ENCODE assay signal across 8 cellular contexts in genomic region chr12:110100315-110100970, GRCh38. TPM values are rescaled to one million over a fixed set of nuclear protein-coding genes. Genes with fewer than 3 reads are reported as not detected.
DNase-seq lines count a peak whose midpoint lies in the region; ATAC-seq and TF ChIP-seq lines count a peak whose summit lies in the region.

No MANE protein-coding gene starts in this region.

- no peaks in the 10 kb centered on the region for H3K36me3 ChIP-seq in NT2/D1 (ENCODE audit: insufficient read depth, insufficient read length, low read length)

- H3K4me3 ChIP-seq in NT2/D1 (ENCODE audit: insufficient read length, low read depth) = no peak overlapping the region

- ATAC-seq in GM19468 (IDR thresholded peaks at IDR 0.05; ENCODE audit: extremely low read depth, unreplicated experiment) = peak; percentile 91
- ATAC-seq in HG03571 (IDR thresholded peaks at IDR 0.05; ENCODE audit: unreplicated experiment) = peak; percentile 80
- ATAC-seq in activated CD8-positive, alpha-beta memory T cell treated with anti-CD3 and anti-CD28 coated beads, Interleukin-2, amount 10 ng/mL, durations not matched to agents 7 days and 5 days = peak; percentile 80
- ATAC-seq in stimulated activated memory B cell treated with anti-CD40 and anti-IgM and Interleukin-4, amounts not matched to agents 10 μg/mL and 1 μg/mL and 100 μg/mL, for 72 hours = peak; percentile 99

- H3K27ac Mint-ChIP-seq in Calu3 (ENCODE audit: unreplicated experiment) (no peak overlapping the region), endothelial cell (ENCODE audit: unreplicated experiment) (no peak overlapping the region)
- peak overlapping the region; percentile 81 for H3K27ac Mint-ChIP-seq in activated CD8-positive, alpha-beta memory T cell treated with anti-CD3 and anti-CD28 coated beads, Interleukin-2, amount 10 ng/mL, durations not matched to agents 7 days and 5 days
- peak overlapping the region; percentile 85 for H3K27ac Mint-ChIP-seq in stimulated activated memory B cell treated with anti-CD40 and anti-IgM and Interleukin-4, amounts not matched to agents 10 μg/mL and 1 μg/mL and 100 μg/mL, for 72 hours

- H3K9me3 Mint-ChIP-seq in Calu3 (ENCODE audit: low read depth, unreplicated experiment) (no peaks in the 10 kb centered on the region), endothelial cell (ENCODE audit: unreplicated experiment) (no peaks in the 10 kb centered on the region)
- H3K9me3 Mint-ChIP-seq in activated CD8-positive, alpha-beta memory T cell treated with anti-CD3 and anti-CD28 coated beads, Interleukin-2, amount 10 ng/mL, durations not matched to agents 7 days and 5 days (ENCODE audit: low read depth) = no peaks in the 10 kb centered on the region
- H3K9me3 Mint-ChIP-seq in stimulated activated memory B cell treated with anti-CD40 and anti-IgM and Interleukin-4, amounts not matched to agents 10 μg/mL and 1 μg/mL and 100 μg/mL, for 72 hours = no peaks in the 10 kb centered on the region

- H3K9me3 ChIP-seq in NT2/D1 (ENCODE audit: insufficient read depth, low read length) = no peaks in the 10 kb centered on the region; the same call in 1 of the 2 replicates

- no TSS peak for BruUV-seq in Calu3 (replicated peaks; lab: Mats Ljungman, UMichigan)

- H3K36me3 Mint-ChIP-seq in Calu3 (ENCODE audit: insufficient read depth, unreplicated experiment) (no peaks in the 10 kb centered on the region), endothelial cell (ENCODE audit: low read depth, unreplicated experiment) (no peaks in the 10 kb centered on the region)
- no peaks in the 10 kb centered on the region for H3K36me3 Mint-ChIP-seq in activated CD8-positive, alpha-beta memory T cell treated with anti-CD3 and anti-CD28 coated beads, Interleukin-2, amount 10 ng/mL, durations not matched to agents 7 days and 5 days
- no peaks in the 10 kb centered on the region for H3K36me3 Mint-ChIP-seq in stimulated activated memory B cell treated with anti-CD40 and anti-IgM and Interleukin-4, amounts not matched to agents 10 μg/mL and 1 μg/mL and 100 μg/mL, for 72 hours

- no peak overlapping the region for H3K9ac ChIP-seq in NT2/D1 (ENCODE audit: insufficient read length, low read depth)

- peaks cover 3% of the 10 kb centered on the region for H3K27me3 Mint-ChIP-seq in Calu3 (ENCODE audit: unreplicated experiment)
- no peaks in the 10 kb centered on the region for H3K27me3 Mint-ChIP-seq in activated CD8-positive, alpha-beta memory T cell treated with anti-CD3 and anti-CD28 coated beads, Interleukin-2, amount 10 ng/mL, durations not matched to agents 7 days and 5 days
- peaks cover 3% of the 10 kb centered on the region for H3K27me3 Mint-ChIP-seq in endothelial cell (ENCODE audit: unreplicated experiment)
- H3K27me3 Mint-ChIP-seq in stimulated activated memory B cell treated with anti-CD40 and anti-IgM and Interleukin-4, amounts not matched to agents 10 μg/mL and 1 μg/mL and 100 μg/mL, for 72 hours = no peaks in the 10 kb centered on the region

- DNase-seq in Calu3 (peak; percentile 72), NT2/D1 (ENCODE audit: low read depth, low spot score) (peak; percentile 80), endothelial cell (ENCODE audit: low spot score) (peak; percentile 66), myocyte (ENCODE audit: low read depth) (peak; percentile 80)
- peak; percentile 74 for DNase-seq in activated CD8-positive, alpha-beta memory T cell treated with anti-CD3 and anti-CD28 coated beads, Interleukin-2, amount 10 ng/mL, durations not matched to agents 7 days and 5 days

- H3K4me3 Mint-ChIP-seq in Calu3 (ENCODE audit: low read depth, unreplicated experiment) (no peak overlapping the region), endothelial cell (ENCODE audit: unreplicated experiment) (peak overlapping the region; percentile 42)
- no peak overlapping the region for H3K4me3 Mint-ChIP-seq in activated CD8-positive, alpha-beta memory T cell treated with anti-CD3 and anti-CD28 coated beads, Interleukin-2, amount 10 ng/mL, durations not matched to agents 7 days and 5 days
- peak overlapping the region; percentile 21 for H3K4me3 Mint-ChIP-seq in stimulated activated memory B cell treated with anti-CD40 and anti-IgM and Interleukin-4, amounts not matched to agents 10 μg/mL and 1 μg/mL and 100 μg/mL, for 72 hours

- H3K4me1 Mint-ChIP-seq in Calu3 (ENCODE audit: low read depth, unreplicated experiment) (no peaks in the 10 kb centered on the region), endothelial cell (ENCODE audit: unreplicated experiment) (no peaks in the 10 kb centered on the region)
- H3K4me1 Mint-ChIP-seq in activated CD8-positive, alpha-beta memory T cell treated with anti-CD3 and anti-CD28 coated beads, Interleukin-2, amount 10 ng/mL, durations not matched to agents 7 days and 5 days = peaks cover 11% of the 10 kb centered on the region
- peaks cover 24% of the 10 kb centered on the region for H3K4me1 Mint-ChIP-seq in stimulated activated memory B cell treated with anti-CD40 and anti-IgM and Interleukin-4, amounts not matched to agents 10 μg/mL and 1 μg/mL and 100 μg/mL, for 72 hours

- intact Hi-C loops in Calu3 (cut with micrococcal nuclease; ENCODE audit: unreplicated experiment) = loop anchor here (1.0 to 5.0 kb wide), 5 partner anchors 124 to 502 kb away; no protein-coding TSS in a partner anchor

- CTCF ChIA-PET in Calu3 (lab: Charles Lee) = interaction anchor here (0.6 to 2.3 kb wide), 5 partner anchors 113 to 331 kb away, joined by 3 to 9 read pairs (median 6); no protein-coding TSS in a partner anchor
- CTCF ChIA-PET in activated CD8-positive, alpha-beta memory T cell treated with anti-CD3 and anti-CD28 coated beads, Interleukin-2, amount 10 ng/mL, durations not matched to agents 7 days and 5 days (lab: Charles Lee) = interaction anchor here (0.7 to 2.4 kb wide), 18 partner anchors 10 to 331 kb away, joined by 3 to 28 read pairs (median 4); partner anchors contain the start of gene IFT81

- no peaks in the 10 kb centered on the region for H3K27me3 ChIP-seq in NT2/D1 (ENCODE audit: insufficient read depth, insufficient read length)

- no peaks in the 10 kb centered on the region for H3K4me1 ChIP-seq in NT2/D1 (ENCODE audit: insufficient read depth, insufficient read length)

- peak; percentile 91 for TF ChIP-seq CTCF in Calu3 (IDR thresholded peaks at IDR 0.05; ENCODE audit: unreplicated experiment)
- peak; percentile 83 for TF ChIP-seq CTCF in endothelial cell (IDR thresholded peaks at IDR 0.05; ENCODE audit: unreplicated experiment)

RNA-seq across cellular contexts. Expression of gene IFT81, which starts 23.7 kb away (rescaled TPM):
- total RNA-seq in Calu3 (2022) (13.0 and 16.4 TPM in 2 replicates), endothelial cell (ENCODE audit: unreplicated experiment) (18.7 TPM), myocyte (11.5 and 17.7 TPM in 2 replicates)
- total RNA-seq in activated CD8-positive, alpha-beta memory T cell treated with anti-CD3 and anti-CD28 coated beads, Interleukin-2, amount 10 ng/mL, durations not matched to agents 7 days and 5 days = 1 to 10 TPM; 1.4 to 2.2 TPM
- 5.5 TPM for polyA plus RNA-seq in myocyte (2012)

RNA-seq across cellular contexts. Expression of gene C12orf76, which starts 52.1 kb away (rescaled TPM):
- 14.2 and 14.7 TPM in 2 replicates for total RNA-seq in Calu3 (2022)
- total RNA-seq in activated CD8-positive, alpha-beta memory T cell treated with anti-CD3 and anti-CD28 coated beads, Interleukin-2, amount 10 ng/mL, durations not matched to agents 7 days and 5 days = 10 to 100 TPM; 14.8 to 17.3 TPM
- total RNA-seq in endothelial cell (ENCODE audit: unreplicated experiment) = 21.9 TPM
- total RNA-seq in myocyte = 10.7 and 11.8 TPM in 2 replicates
- polyA plus RNA-seq in myocyte (2012) = 13.7 TPM

Comparison
In these comparisons a context has a peak if more than half of its experiments do, and no peak if none do; other contexts are left out.
1. H3K27ac Mint-ChIP-seq: peak in activated CD8-positive, alpha-beta memory T cell treated with anti-CD3 and anti-CD28 coated beads, Interleukin-2, amount 10 ng/mL, durations not matched to agents 7 days and 5 days (single experiment) and stimulated activated memory B cell treated with anti-CD40 and anti-IgM and Interleukin-4, amounts not matched to agents 10 μg/mL and 1 μg/mL and 100 μg/mL, for 72 hours (single experiment); none in Calu3 (single experiment) and endothelial cell (single experiment).
2. H3K4me3 Mint-ChIP-seq: peak in endothelial cell (single experiment) and stimulated activated memory B cell treated with anti-CD40 and anti-IgM and Interleukin-4, amounts not matched to agents 10 μg/mL and 1 μg/mL and 100 μg/mL, for 72 hours (single experiment); none in Calu3 (single experiment) and activated CD8-positive, alpha-beta memory T cell treated with anti-CD3 and anti-CD28 coated beads, Interleukin-2, amount 10 ng/mL, durations not matched to agents 7 days and 5 days (single experiment).
3. Peak in every context shown above with its lines, with median percentiles within 50 percentile points of each other: DNase-seq and ATAC-seq.